Comparison of ENCODE assay signal across 1 cellular context in genomic region chr15:82306791-82307713, GRCh38.
TF ChIP-seq lines count a peak whose summit lies in the region.

No MANE protein-coding gene starts in this region.

TF ChIP-seq in WTC11, 78 proteins besides CTCF, POLR2A, EP300 and RAD21 (continued from another document):
- TF ChIP-seq ZNF281 (CRISPR knock-in tag; IDR thresholded peaks at IDR 0.05) (no peak), JAZF1 (CRISPR knock-in tag; IDR thresholded peaks at IDR 0.05) (no peak), ZNF263 (CRISPR knock-in tag; IDR thresholded peaks at IDR 0.05; ENCODE audit: low read depth) (no peak), ATF6 (CRISPR knock-in tag; IDR thresholded peaks at IDR 0.05) (no peak), GRHL2 (CRISPR knock-in tag; IDR thresholded peaks at IDR 0.05; ENCODE audit: insufficient replicate concordance, severe bottlenecking) (no peak), OVOL2 (CRISPR knock-in tag; IDR thresholded peaks at IDR 0.05; ENCODE audit: borderline replicate concordance) (no peak), SMAD3 (CRISPR knock-in tag; IDR thresholded peaks at IDR 0.05; ENCODE audit: borderline replicate concordance) (no peak)
TF ChIP-seq in WTC11: peak in this region for 0.
